8 cellular contexts compared by ENCODE assay signal in the genomic region with DNA sequence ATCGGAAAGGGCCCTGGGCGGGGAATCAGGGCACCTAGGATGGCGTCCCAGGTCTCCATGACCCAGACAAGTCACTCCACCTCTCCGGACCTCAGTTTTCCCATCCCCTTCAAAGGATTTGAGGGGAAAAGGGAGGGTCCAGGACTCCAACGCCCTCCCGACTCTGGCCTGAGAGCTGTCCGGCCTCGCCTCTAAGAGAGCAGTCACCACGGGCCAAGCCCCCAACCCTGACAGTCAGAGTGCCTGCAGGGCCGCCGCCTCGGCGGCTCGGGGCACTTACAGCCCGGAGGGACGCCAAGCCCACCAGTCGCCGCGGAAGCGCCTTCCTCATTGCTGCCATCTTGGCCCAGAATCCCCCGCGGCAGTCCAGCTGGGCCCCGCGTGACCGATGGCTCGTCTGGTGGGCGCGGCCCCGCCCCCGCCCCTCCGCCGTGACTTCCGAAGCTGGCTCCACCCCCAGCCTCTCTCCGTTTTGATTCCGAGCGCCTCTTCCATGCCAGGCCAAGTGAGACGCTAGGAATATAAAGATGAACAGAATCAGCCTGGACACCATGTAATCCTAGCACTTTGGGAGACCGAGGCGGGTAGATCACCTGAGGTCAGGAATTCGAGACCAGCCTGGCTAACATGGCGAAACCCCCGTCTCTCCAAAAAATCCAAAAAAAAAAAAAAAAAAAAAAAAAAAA. TPM values are rescaled to one million over a fixed set of nuclear protein-coding genes. Genes with fewer than 3 reads are reported as not detected.
DNase-seq lines count a peak whose midpoint lies in the region; ATAC-seq, FAIRE-seq and TF ChIP-seq lines count a peak whose summit lies in the region.

A gene (minus strand): TSS at position 354 of the 686 bp plus-strand sequence. CDS start 14 bp downstream, at position 340.

- DNase-seq in D721Med (ENCODE audit: insufficient read length, low spot score) (peak; percentile 68), RWPE1 (ENCODE audit: low spot score) (peak; percentile 94), fibroblast of lung (ENCODE audit: low read depth in 2 of 2) (peak; percentile 85 to 86)
- DNase-seq in activated T-helper 1 cell treated with anti-CD3 and anti-CD28 coated beads, Interleukin-2, amount 50 U/mL, for 16 hours (ENCODE audit: low read depth in 1 of 2, low spot score in 1 of 2), result peak; percentile 72 to 83
- peak; percentile 64 to 89 (median 81) for DNase-seq in naive thymus-derived CD4-positive, alpha-beta T cell

- H3K27me3 ChIP-seq in fibroblast of lung (ENCODE audit: control insufficient read depth, insufficient read depth, low read length), result no peaks in the 10 kb centered on the region
- no peaks in the 10 kb centered on the region for H3K27me3 ChIP-seq in naive thymus-derived CD4-positive, alpha-beta T cell (ENCODE audit: control insufficient read depth in 2 of 2, insufficient read depth in 2 of 2, low read length in 2 of 2)

- peak within 1 kb of the TSS; percentile 76 to 98 (median 96) for H3K27ac Mint-ChIP-seq in naive thymus-derived CD4-positive, alpha-beta T cell
- H3K27ac Mint-ChIP-seq in stimulated activated memory B cell treated with anti-CD40 and anti-IgM and Interleukin-4, amounts not matched to agents 10 μg/mL and 1 μg/mL and 100 μg/mL, for 72 hours, result peak within 1 kb of the TSS; percentile 98

- H3K4me3 Mint-ChIP-seq in naive thymus-derived CD4-positive, alpha-beta T cell, result peak within 1 kb of the TSS; percentile 86 to 96 (median 94)
- peak within 1 kb of the TSS; percentile 93 for H3K4me3 Mint-ChIP-seq in stimulated activated memory B cell treated with anti-CD40 and anti-IgM and Interleukin-4, amounts not matched to agents 10 μg/mL and 1 μg/mL and 100 μg/mL, for 72 hours

- H3K27me3 Mint-ChIP-seq in naive thymus-derived CD4-positive, alpha-beta T cell, result peaks cover 0 to 5% (median 0%) of the 10 kb centered on the region in 5 donors
- H3K27me3 Mint-ChIP-seq in stimulated activated memory B cell treated with anti-CD40 and anti-IgM and Interleukin-4, amounts not matched to agents 10 μg/mL and 1 μg/mL and 100 μg/mL, for 72 hours, result no peaks in the 10 kb centered on the region

- H3K9me3 Mint-ChIP-seq in naive thymus-derived CD4-positive, alpha-beta T cell, result no peaks in the 10 kb centered on the region
- H3K9me3 Mint-ChIP-seq in stimulated activated memory B cell treated with anti-CD40 and anti-IgM and Interleukin-4, amounts not matched to agents 10 μg/mL and 1 μg/mL and 100 μg/mL, for 72 hours, result no peaks in the 10 kb centered on the region

- H3K36me3 Mint-ChIP-seq in naive thymus-derived CD4-positive, alpha-beta T cell, result peaks cover 0 to 7% (median 2%) of the 10 kb centered on the region in 5 donors
- peaks cover 3% of the 10 kb centered on the region for H3K36me3 Mint-ChIP-seq in stimulated activated memory B cell treated with anti-CD40 and anti-IgM and Interleukin-4, amounts not matched to agents 10 μg/mL and 1 μg/mL and 100 μg/mL, for 72 hours

- H3K36me3 ChIP-seq in KOPT-K1 (ENCODE audit: insufficient read depth, low read length), result no peaks in the 10 kb centered on the region
- no peaks in the 10 kb centered on the region for H3K36me3 ChIP-seq in fibroblast of lung (ENCODE audit: control insufficient read depth, insufficient read depth, low read length)
- peaks cover 0 to 7% (median 0%) of the 10 kb centered on the region in 3 experiments for H3K36me3 ChIP-seq in naive thymus-derived CD4-positive, alpha-beta T cell (ENCODE audit: control insufficient read depth in 2 of 3, insufficient read depth in 3 of 3, low read length in 3 of 3)

- H3K4me2 ChIP-seq in fibroblast of lung (ENCODE audit: extremely low read depth, insufficient read depth, low read length), result peak within 1 kb of the TSS; percentile 97

- peaks cover 11 to 33% (median 20%) of the 10 kb centered on the region in 7 donors for H3K4me1 Mint-ChIP-seq in naive thymus-derived CD4-positive, alpha-beta T cell
- H3K4me1 Mint-ChIP-seq in stimulated activated memory B cell treated with anti-CD40 and anti-IgM and Interleukin-4, amounts not matched to agents 10 μg/mL and 1 μg/mL and 100 μg/mL, for 72 hours, result peaks cover 27% of the 10 kb centered on the region

- H3K4me1 ChIP-seq in fibroblast of lung (ENCODE audit: control insufficient read depth, extremely low read depth, insufficient read depth, low read length), result peaks cover 4% of the 10 kb centered on the region
- peaks cover 6% of the 10 kb centered on the region in 2 donors for H3K4me1 ChIP-seq in naive thymus-derived CD4-positive, alpha-beta T cell (ENCODE audit: control insufficient read depth in 2 of 2, insufficient read depth in 2 of 2, low read length in 2 of 2)

- H3K9ac ChIP-seq in fibroblast of lung (ENCODE audit: insufficient read depth, low read length), result peak within 1 kb of the TSS; percentile 99

- no peaks in the 10 kb centered on the region for H4K20me1 ChIP-seq in fibroblast of lung (ENCODE audit: control insufficient read depth, extremely low read depth, insufficient read depth, low read length)

- peak within 1 kb of the TSS; percentile 83 for H2AFZ ChIP-seq in fibroblast of lung (ENCODE audit: low read length)

- TF ChIP-seq CTCF in D721Med (IDR thresholded peaks at IDR 0.05; ENCODE audit: insufficient read depth, missing control alignments) (no peak), RWPE1 (conservative IDR thresholded peaks at IDR 0.05; ENCODE audit: low read depth) (no peak), fibroblast of lung (conservative IDR thresholded peaks at IDR 0.05 in 1 of 2, IDR thresholded peaks at IDR 0.05 in 1 of 2; ENCODE audit: low read depth in 1 of 2, low read length in 2 of 2) (no peak)

- no peaks in the 10 kb centered on the region for H3K9me3 ChIP-seq in KOPT-K1 (ENCODE audit: insufficient read depth, low read length, poor library complexity, severe bottlenecking)
- no peaks in the 10 kb centered on the region for H3K9me3 ChIP-seq in fibroblast of lung (ENCODE audit: control insufficient read depth, insufficient read depth, low read depth, low read length)
- no peaks in the 10 kb centered on the region for H3K9me3 ChIP-seq in naive thymus-derived CD4-positive, alpha-beta T cell (ENCODE audit: control insufficient read depth in 2 of 3, low read length in 3 of 3)

- POLR2A ChIA-PET in RWPE1 (lab: Yijun Ruan, JAX; ENCODE audit: low non-redundant PET), result interaction anchor here (0.6 to 1.4 kb wide), 2 partner anchors 9 to 29 kb away, joined by 4 to 5 read pairs; no protein-coding TSS in a partner anchor
- POLR2A ChIA-PET in naive thymus-derived CD4-positive, alpha-beta T cell (lab: Charles Lee), result interaction anchor here (0.6 to 5.2 kb wide), 27 partner anchors 9 to 723 kb away, joined by 3 to 41 read pairs (median 3); a partner anchor contains a TSS

- peak; percentile 79 for ATAC-seq in GM21528 (IDR thresholded peaks at IDR 0.05; ENCODE audit: low FRiP score, unreplicated experiment)
- peak; percentile 99 for ATAC-seq in naive thymus-derived CD4-positive, alpha-beta T cell
- ATAC-seq in stimulated activated memory B cell treated with anti-CD40 and anti-IgM and Interleukin-4, amounts not matched to agents 10 μg/mL and 1 μg/mL and 100 μg/mL, for 72 hours, result peak; percentile 96

- intact Hi-C loops in naive thymus-derived CD4-positive, alpha-beta T cell (cut with micrococcal nuclease), result loop anchor here (1.0 to 2.0 kb wide), 7 partner anchors 13 to 134 kb away; a partner anchor contains a TSS

- H3K27ac ChIP-seq in KOPT-K1 (ENCODE audit: low read depth, low read length, poor library complexity, severe bottlenecking), result peak within 1 kb of the TSS; percentile 80
- H3K27ac ChIP-seq in RWPE1, result peak within 1 kb of the TSS; percentile 86
- peak within 1 kb of the TSS; percentile 98 for H3K27ac ChIP-seq in fibroblast of lung (ENCODE audit: insufficient read depth, low read length)
- peak within 1 kb of the TSS; percentile 95 for H3K27ac ChIP-seq in naive thymus-derived CD4-positive, alpha-beta T cell (ENCODE audit: low read depth, low read length)

- peak within 1 kb of the TSS; percentile 97 to 99 (median 98) for H3K4me3 ChIP-seq in fibroblast of lung (replicated peaks in 1 of 4; ENCODE audit: control extremely low read depth in 1 of 4, insufficient read depth in 1 of 4, low read depth in 3 of 4, low read length in 4 of 4)
- H3K4me3 ChIP-seq in naive thymus-derived CD4-positive, alpha-beta T cell (ENCODE audit: low read length), result peak within 1 kb of the TSS; percentile 95

- no peak for FAIRE-seq in D721Med (lab: Jason Lieb, UNC)

- CTCF ChIA-PET in RWPE1 (lab: Yijun Ruan, JAX), result interaction anchor here (0.6 to 0.7 kb wide), 3 partner anchors 16 to 246 kb away, joined by 3 read pairs; no protein-coding TSS in a partner anchor
- CTCF ChIA-PET in naive thymus-derived CD4-positive, alpha-beta T cell (lab: Charles Lee), result interaction anchor here (0.7 to 2.3 kb wide), 3 partner anchors 9 to 44 kb away, joined by 3 to 10 read pairs (median 3); no protein-coding TSS in a partner anchor

- peaks cover 11% of the 10 kb centered on the region for H3K79me2 ChIP-seq in fibroblast of lung (ENCODE audit: control insufficient read depth, insufficient read depth, low read length)

RNA-seq across cellular contexts. Expression of the gene that starts here (rescaled TPM):
- total RNA-seq in fibroblast of lung, result 59.3 and 74.6 TPM in 2 replicates
- polyA plus RNA-seq in fibroblast of lung, result 34.1 and 41.3 TPM in 2 replicates
- 33.0 and 37.3 TPM in 2 replicates for polyA plus RNA-seq in fibroblast of lung (2012)
- polyA minus RNA-seq in fibroblast of lung (ENCODE audit: low replicate concordance), result 21.4 and 28.5 TPM in 2 replicates
- total RNA-seq in naive thymus-derived CD4-positive, alpha-beta T cell, result 10 to 100 TPM; 16.2 to 38.9 (median 27.3) TPM
- 10 to 100 TPM; 35.3 to 38.5 TPM for polyA plus RNA-seq in naive thymus-derived CD4-positive, alpha-beta T cell

Comparison
In these comparisons a context has a peak if more than half of its experiments do, and no peak if none do; other contexts are left out.
1. Peak in every context shown above with its lines: DNase-seq, ATAC-seq, H3K4me3 ChIP-seq and H3K27ac ChIP-seq.